In genomic region chr11:35304393-35304790, GRCh38 we compare ENCODE assay signal across 9 cellular contexts.
A peak's percentile ranks its signal among the peaks of the same experiment; 100 is the strongest.
DNase-seq lines count a peak whose midpoint lies in the region; ATAC-seq and TF ChIP-seq lines count a peak whose summit lies in the region.
"Had no signal": no experiment of that assay in that cellular context is flagged by ENCODE, and none has a peak within 500 bp of the region (broad histone marks: within the 10 kb centered on the region; RNA-seq: fewer than 3 reads in every experiment).

No MANE protein-coding gene starts in this region.

- H3K27ac ChIP-seq in cingulate gyrus (ENCODE audit: low read depth, low read length) (peak overlapping the region; percentile 2), neutrophil (peak overlapping the region; percentile 64)

- in situ Hi-C loops in G401 (cut with HindIII; ENCODE audit: low sequenced_read_pairs), result no loop called here

- no peak for ATAC-seq in GM21825 (IDR thresholded peaks at IDR 0.05; ENCODE audit: unreplicated experiment)
- ATAC-seq in GM18909 (IDR thresholded peaks at IDR 0.05; ENCODE audit: poor library complexity, unreplicated experiment), result no peak

- TF ChIP-seq CTCF in neutrophil (IDR thresholded peaks at IDR 0.05), result no peak

- DNase-seq in COR-L47 (lab: John Stamatoyannopoulos, UW), result peak; percentile 29
- peak; percentile 41 for DNase-seq in NCI-H2029 (lab: John Stamatoyannopoulos, UW)
- DNase-seq in G401 (ENCODE audit: low spot score), result no peak
- DNase-seq in iPS-NIHi11 (ENCODE audit: low spot score), result no peak
- DNase-seq: MM.1S had no signal

- no peaks in the 10 kb centered on the region for H3K9me3 ChIP-seq in neutrophil

- H3K36me3 ChIP-seq in neutrophil, result no peaks in the 10 kb centered on the region

- no peaks in the 10 kb centered on the region for H3K27me3 ChIP-seq in neutrophil

- no peak overlapping the region for H3K4me3 ChIP-seq in neutrophil (ENCODE audit: low read depth in 1 of 2, low read length in 1 of 2)

- H3K4me1 ChIP-seq in neutrophil (ENCODE audit: control insufficient read depth in 1 of 2, insufficient read depth in 1 of 2, low read depth in 1 of 2, low read length in 1 of 2), result peaks cover 34 to 37% of the 10 kb centered on the region in 2 experiments

Comparison
In these comparisons a context has a peak if more than half of its experiments do, and no peak if none do; other contexts are left out.
1. DNase-seq: peak in COR-L47 (single experiment) and NCI-H2029 (single experiment); none in G401 (single experiment) and iPS-NIHi11 (single experiment).